In genomic region chr4:61437923-61438322, GRCh38 we compare ENCODE assay signal across 1 cellular context.
TF ChIP-seq lines count a peak whose summit lies in the region.

No MANE protein-coding gene starts in this region.

TF ChIP-seq in GM23338, 12 proteins besides CTCF, POLR2A, EP300 and RAD21 (continued from another document):
- TF ChIP-seq, protein P1, sequence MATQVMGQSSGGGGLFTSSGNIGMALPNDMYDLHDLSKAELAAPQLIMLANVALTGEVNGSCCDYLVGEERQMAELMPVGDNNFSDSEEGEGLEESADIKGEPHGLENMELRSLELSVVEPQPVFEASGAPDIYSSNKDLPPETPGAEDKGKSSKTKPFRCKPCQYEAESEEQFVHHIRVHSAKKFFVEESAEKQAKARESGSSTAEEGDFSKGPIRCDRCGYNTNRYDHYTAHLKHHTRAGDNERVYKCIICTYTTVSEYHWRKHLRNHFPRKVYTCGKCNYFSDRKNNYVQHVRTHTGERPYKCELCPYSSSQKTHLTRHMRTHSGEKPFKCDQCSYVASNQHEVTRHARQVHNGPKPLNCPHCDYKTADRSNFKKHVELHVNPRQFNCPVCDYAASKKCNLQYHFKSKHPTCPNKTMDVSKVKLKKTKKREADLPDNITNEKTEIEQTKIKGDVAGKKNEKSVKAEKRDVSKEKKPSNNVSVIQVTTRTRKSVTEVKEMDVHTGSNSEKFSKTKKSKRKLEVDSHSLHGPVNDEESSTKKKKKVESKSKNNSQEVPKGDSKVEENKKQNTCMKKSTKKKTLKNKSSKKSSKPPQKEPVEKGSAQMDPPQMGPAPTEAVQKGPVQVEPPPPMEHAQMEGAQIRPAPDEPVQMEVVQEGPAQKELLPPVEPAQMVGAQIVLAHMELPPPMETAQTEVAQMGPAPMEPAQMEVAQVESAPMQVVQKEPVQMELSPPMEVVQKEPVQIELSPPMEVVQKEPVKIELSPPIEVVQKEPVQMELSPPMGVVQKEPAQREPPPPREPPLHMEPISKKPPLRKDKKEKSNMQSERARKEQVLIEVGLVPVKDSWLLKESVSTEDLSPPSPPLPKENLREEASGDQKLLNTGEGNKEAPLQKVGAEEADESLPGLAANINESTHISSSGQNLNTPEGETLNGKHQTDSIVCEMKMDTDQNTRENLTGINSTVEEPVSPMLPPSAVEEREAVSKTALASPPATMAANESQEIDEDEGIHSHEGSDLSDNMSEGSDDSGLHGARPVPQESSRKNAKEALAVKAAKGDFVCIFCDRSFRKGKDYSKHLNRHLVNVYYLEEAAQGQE (IDR thresholded peaks at IDR 0.05; ENCODE audit: unreplicated experiment) = no peak
- TF ChIP-seq ZNF331 (CRISPR knock-in tag; IDR thresholded peaks at IDR 0.05; ENCODE audit: low read depth) (no peak), EZH2 (IDR thresholded peaks at IDR 0.05; ENCODE audit: low read depth, unreplicated experiment) (no peak)
